In the genomic region with DNA sequence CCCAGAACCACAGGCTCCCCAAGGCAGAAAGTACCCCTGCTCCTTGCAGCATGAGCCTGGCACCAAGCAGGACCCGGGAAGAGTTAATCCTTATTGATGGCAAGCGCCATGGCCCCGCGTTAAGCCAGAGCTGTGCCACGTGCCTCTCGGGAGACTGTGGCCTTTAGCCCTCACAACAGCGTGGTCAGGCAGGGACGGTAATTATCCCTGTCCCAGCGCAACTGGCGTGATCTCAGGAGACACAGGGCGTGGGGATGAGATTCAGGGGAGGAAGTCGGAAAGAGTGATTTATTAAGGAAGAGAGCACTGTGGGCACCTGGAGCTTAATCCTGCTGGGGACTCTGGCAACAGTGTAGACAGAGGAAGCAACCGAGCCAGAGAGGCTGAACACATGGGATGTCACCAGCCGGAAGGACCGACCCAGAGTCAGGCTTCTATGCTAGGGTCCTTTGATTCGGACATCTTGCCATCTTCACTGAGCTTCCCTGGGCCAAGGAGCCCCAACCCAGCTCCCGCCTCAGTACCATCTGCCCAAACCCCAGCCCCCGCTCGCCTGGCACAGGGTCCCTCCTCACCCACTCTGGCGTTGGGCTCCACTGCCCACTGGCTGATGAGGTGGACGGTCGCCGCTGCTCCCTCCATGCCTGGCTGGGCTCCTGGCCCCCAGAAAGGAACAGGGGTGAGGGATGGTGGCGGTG, we compare ENCODE assay signal across 21 cellular contexts. TPM values are rescaled to one million over a fixed set of nuclear protein-coding genes. Genes with fewer than 3 reads are reported as not detected.
"Had no signal": no experiment of that assay in that cellular context is flagged by ENCODE, and none has a peak within 500 bp of the region (broad histone marks: within the 10 kb centered on the region; RNA-seq: fewer than 3 reads in every experiment).

No MANE protein-coding gene starts in this region.

- H3K27ac ChIP-seq: brain microvascular endothelial cell, coronary artery, parathyroid adenoma, sigmoid colon, spleen, thoracic aorta, upper lobe of left lung had no signal

- H3K36me3 ChIP-seq: brain microvascular endothelial cell, sigmoid colon, thoracic aorta had no signal

- H3K27me3 ChIP-seq: upper lobe of left lung had no signal

- ATAC-seq: left lobe of liver; naive thymus-derived CD4-positive, alpha-beta T cell; stimulated activated memory B cell treated with anti-CD40 and anti-IgM and Interleukin-4, amounts not matched to agents 10 μg/mL and 1 μg/mL and 100 μg/mL, for 72 hours had no signal

- DNase-seq: activated CD4-positive, alpha-beta T cell treated with anti-CD3 and anti-CD28 coated beads for 1 hour; activated CD8-positive, alpha-beta memory T cell treated with anti-CD3 and anti-CD28 coated beads for 24 hours; activated CD8-positive, alpha-beta memory T cell treated with anti-CD3 and anti-CD28 coated beads, Interleukin-2, amount 50 U/mL, for 48 hours; activated effector memory CD4-positive, alpha-beta T cell treated with anti-CD3 and anti-CD28 coated beads, Interleukin-2, amount 50 U/mL, for 16 hours; activated naive CD4-positive, alpha-beta T cell treated with anti-CD3 and anti-CD28 coated beads, Interleukin-2, amount 50 U/mL, for 16 hours; activated T-cell treated with anti-CD3 and anti-CD28 coated beads, Interleukin-2, amount 50 U/mL, for 48 hours; brain microvascular endothelial cell; naive thymus-derived CD4-positive, alpha-beta T cell; sigmoid colon; spleen; stimulated activated CD4-positive, alpha-beta T cell treated with anti-CD3 and anti-CD28 coated beads, Interleukin-4, amount 100 ng/mL, for 4 hours; upper lobe of left lung had no signal

- H3K4me1 ChIP-seq: parathyroid adenoma, sigmoid colon, upper lobe of left lung had no signal

- H3K9me3 ChIP-seq: sigmoid colon, thoracic aorta had no signal

- H3K4me3 ChIP-seq: coronary artery, sigmoid colon, spleen, thoracic aorta, upper lobe of left lung had no signal

RNA-seq across cellular contexts. Expression of a gene that starts 16.9 kb away (rescaled TPM):
- total RNA-seq: aorta; frontal cortex; left lobe of liver; lung microvascular endothelial cell; mononuclear cell; naive thymus-derived CD4-positive, alpha-beta T cell; sigmoid colon; spleen; thoracic aorta; upper lobe of left lung had no signal

RNA-seq across cellular contexts. Expression of a gene that starts 28.5 kb away (rescaled TPM):
- total RNA-seq: aorta; frontal cortex; left lobe of liver; lung microvascular endothelial cell; mononuclear cell; naive thymus-derived CD4-positive, alpha-beta T cell; spleen; thoracic aorta; upper lobe of left lung had no signal

RNA-seq across cellular contexts. Expression of a gene that starts 29.5 kb away (rescaled TPM):
- total RNA-seq: aorta; left lobe of liver; lung microvascular endothelial cell; mononuclear cell; naive thymus-derived CD4-positive, alpha-beta T cell; sigmoid colon; spleen; thoracic aorta had no signal
